ENCODE assay signal across 1 cellular context in genomic region chr15:70097337-70098169, GRCh38.
TF ChIP-seq lines count a peak whose summit lies in the region.

Gene TLE3 (minus strand): TSS chr15:70097917. CDS start chr15:70096798, 1,119 bp downstream.

TF ChIP-seq in HEK293, 187 proteins besides CTCF, POLR2A, EP300 and RAD21 (continued from another document and continues in another):
- TF ChIP-seq, protein P1, sequence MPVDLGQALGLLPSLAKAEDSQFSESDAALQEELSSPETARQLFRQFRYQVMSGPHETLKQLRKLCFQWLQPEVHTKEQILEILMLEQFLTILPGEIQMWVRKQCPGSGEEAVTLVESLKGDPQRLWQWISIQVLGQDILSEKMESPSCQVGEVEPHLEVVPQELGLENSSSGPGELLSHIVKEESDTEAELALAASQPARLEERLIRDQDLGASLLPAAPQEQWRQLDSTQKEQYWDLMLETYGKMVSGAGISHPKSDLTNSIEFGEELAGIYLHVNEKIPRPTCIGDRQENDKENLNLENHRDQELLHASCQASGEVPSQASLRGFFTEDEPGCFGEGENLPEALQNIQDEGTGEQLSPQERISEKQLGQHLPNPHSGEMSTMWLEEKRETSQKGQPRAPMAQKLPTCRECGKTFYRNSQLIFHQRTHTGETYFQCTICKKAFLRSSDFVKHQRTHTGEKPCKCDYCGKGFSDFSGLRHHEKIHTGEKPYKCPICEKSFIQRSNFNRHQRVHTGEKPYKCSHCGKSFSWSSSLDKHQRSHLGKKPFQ (tag by site-specific recombination; IDR thresholded peaks at IDR 0.05) = peak; percentile 93
- TF ChIP-seq ZNF501 (tag by site-specific recombination; IDR thresholded peaks at IDR 0.05) (peak; percentile 99), ZNF629 (tag by site-specific recombination; IDR thresholded peaks at IDR 0.05) (peak; percentile 89), SCRT2 (tag by site-specific recombination; IDR thresholded peaks at IDR 0.05) (no peak), ZBTB49 (tag by site-specific recombination; IDR thresholded peaks at IDR 0.05; ENCODE audit: low read depth) (no peak), ZNF362 (tag by site-specific recombination; IDR thresholded peaks at IDR 0.05) (peak; percentile 99), ZNF830 (tag by site-specific recombination; IDR thresholded peaks at IDR 0.05; ENCODE audit: low read depth) (no peak), HIC1 (tag by site-specific recombination; IDR thresholded peaks at IDR 0.05) (peak; percentile 65), KLF10 (tag by site-specific recombination; IDR thresholded peaks at IDR 0.05) (peak; percentile 48; the same call in 1 of the 2 replicates), ZBTB21 (tag by site-specific recombination; IDR thresholded peaks at IDR 0.05) (peak; percentile 86), ZNF280D (tag by site-specific recombination; IDR thresholded peaks at IDR 0.05) (no peak; the same call in 1 of the 2 replicates), GLIS2 (tag by site-specific recombination; IDR thresholded peaks at IDR 0.05) (peak; percentile 85), REPIN1 (tag by site-specific recombination; IDR thresholded peaks at IDR 0.05; ENCODE audit: low read depth) (peak; percentile 86), ZBTB1 (tag by site-specific recombination; IDR thresholded peaks at IDR 0.05) (no peak), ZSCAN16 (tag by site-specific recombination; IDR thresholded peaks at IDR 0.05) (peak; percentile 82; the same call in 1 of the 2 replicates), ZNF398 (tag by site-specific recombination; IDR thresholded peaks at IDR 0.05) (peak; percentile 73; the same call in 1 of the 2 replicates), ZNF391 (tag by site-specific recombination; IDR thresholded peaks at IDR 0.05; ENCODE audit: borderline replicate concordance, low read depth) (peak; percentile 98), HOXD13 (CRISPR knock-in tag; IDR thresholded peaks at IDR 0.05; ENCODE audit: borderline replicate concordance) (0 out of 2 replicates have a peak, but pooled peaks have one; percentile 76), ZNF324 (tag by site-specific recombination; IDR thresholded peaks at IDR 0.05) (peak; percentile 99), ZNF654 (tag by site-specific recombination; IDR thresholded peaks at IDR 0.05; ENCODE audit: low read depth) (peak; percentile 41; the same call in 1 of the 2 replicates), ZSCAN5A (tag by site-specific recombination; IDR thresholded peaks at IDR 0.05) (peak; percentile 89; the same call in 1 of the 2 replicates), SP2 (tag by site-specific recombination; IDR thresholded peaks at IDR 0.05) (peak; percentile 90), SALL2 (tag by site-specific recombination; IDR thresholded peaks at IDR 0.05; ENCODE audit: borderline replicate concordance) (no peak), ZNF707 (tag by site-specific recombination; IDR thresholded peaks at IDR 0.05) (peak; percentile 51; the same call in 1 of the 2 replicates), KLF9 (tag by site-specific recombination; IDR thresholded peaks at IDR 0.05; ENCODE audit: low read depth) (peak; percentile 53; the same call in 1 of the 2 replicates), ZNF48 (tag by site-specific recombination; IDR thresholded peaks at IDR 0.05) (no peak), ZNF548 (tag by site-specific recombination; IDR thresholded peaks at IDR 0.05) (0 out of 2 replicates have a peak, but pooled peaks have one; percentile 16)
- TF ChIP-seq, protein P2, sequence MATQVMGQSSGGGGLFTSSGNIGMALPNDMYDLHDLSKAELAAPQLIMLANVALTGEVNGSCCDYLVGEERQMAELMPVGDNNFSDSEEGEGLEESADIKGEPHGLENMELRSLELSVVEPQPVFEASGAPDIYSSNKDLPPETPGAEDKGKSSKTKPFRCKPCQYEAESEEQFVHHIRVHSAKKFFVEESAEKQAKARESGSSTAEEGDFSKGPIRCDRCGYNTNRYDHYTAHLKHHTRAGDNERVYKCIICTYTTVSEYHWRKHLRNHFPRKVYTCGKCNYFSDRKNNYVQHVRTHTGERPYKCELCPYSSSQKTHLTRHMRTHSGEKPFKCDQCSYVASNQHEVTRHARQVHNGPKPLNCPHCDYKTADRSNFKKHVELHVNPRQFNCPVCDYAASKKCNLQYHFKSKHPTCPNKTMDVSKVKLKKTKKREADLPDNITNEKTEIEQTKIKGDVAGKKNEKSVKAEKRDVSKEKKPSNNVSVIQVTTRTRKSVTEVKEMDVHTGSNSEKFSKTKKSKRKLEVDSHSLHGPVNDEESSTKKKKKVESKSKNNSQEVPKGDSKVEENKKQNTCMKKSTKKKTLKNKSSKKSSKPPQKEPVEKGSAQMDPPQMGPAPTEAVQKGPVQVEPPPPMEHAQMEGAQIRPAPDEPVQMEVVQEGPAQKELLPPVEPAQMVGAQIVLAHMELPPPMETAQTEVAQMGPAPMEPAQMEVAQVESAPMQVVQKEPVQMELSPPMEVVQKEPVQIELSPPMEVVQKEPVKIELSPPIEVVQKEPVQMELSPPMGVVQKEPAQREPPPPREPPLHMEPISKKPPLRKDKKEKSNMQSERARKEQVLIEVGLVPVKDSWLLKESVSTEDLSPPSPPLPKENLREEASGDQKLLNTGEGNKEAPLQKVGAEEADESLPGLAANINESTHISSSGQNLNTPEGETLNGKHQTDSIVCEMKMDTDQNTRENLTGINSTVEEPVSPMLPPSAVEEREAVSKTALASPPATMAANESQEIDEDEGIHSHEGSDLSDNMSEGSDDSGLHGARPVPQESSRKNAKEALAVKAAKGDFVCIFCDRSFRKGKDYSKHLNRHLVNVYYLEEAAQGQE (tag by site-specific recombination; IDR thresholded peaks at IDR 0.05) = peak; percentile 81
- TF ChIP-seq, protein P3, sequence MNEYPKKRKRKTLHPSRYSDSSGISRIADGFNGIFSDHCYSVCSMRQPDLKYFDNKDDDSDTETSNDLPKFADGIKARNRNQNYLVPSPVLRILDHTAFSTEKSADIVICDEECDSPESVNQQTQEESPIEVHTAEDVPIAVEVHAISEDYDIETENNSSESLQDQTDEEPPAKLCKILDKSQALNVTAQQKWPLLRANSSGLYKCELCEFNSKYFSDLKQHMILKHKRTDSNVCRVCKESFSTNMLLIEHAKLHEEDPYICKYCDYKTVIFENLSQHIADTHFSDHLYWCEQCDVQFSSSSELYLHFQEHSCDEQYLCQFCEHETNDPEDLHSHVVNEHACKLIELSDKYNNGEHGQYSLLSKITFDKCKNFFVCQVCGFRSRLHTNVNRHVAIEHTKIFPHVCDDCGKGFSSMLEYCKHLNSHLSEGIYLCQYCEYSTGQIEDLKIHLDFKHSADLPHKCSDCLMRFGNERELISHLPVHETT (tag by site-specific recombination; IDR thresholded peaks at IDR 0.05) = peak; percentile 89
- TF ChIP-seq, protein P4, sequence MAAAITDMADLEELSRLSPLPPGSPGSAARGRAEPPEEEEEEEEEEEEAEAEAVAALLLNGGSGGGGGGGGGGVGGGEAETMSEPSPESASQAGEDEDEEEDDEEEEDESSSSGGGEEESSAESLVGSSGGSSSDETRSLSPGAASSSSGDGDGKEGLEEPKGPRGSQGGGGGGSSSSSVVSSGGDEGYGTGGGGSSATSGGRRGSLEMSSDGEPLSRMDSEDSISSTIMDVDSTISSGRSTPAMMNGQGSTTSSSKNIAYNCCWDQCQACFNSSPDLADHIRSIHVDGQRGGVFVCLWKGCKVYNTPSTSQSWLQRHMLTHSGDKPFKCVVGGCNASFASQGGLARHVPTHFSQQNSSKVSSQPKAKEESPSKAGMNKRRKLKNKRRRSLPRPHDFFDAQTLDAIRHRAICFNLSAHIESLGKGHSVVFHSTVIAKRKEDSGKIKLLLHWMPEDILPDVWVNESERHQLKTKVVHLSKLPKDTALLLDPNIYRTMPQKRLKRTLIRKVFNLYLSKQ (tag by site-specific recombination; IDR thresholded peaks at IDR 0.05; ENCODE audit: borderline replicate concordance) = peak; percentile 98; the same call in 1 of the 2 replicates
- TF ChIP-seq, protein P5, sequence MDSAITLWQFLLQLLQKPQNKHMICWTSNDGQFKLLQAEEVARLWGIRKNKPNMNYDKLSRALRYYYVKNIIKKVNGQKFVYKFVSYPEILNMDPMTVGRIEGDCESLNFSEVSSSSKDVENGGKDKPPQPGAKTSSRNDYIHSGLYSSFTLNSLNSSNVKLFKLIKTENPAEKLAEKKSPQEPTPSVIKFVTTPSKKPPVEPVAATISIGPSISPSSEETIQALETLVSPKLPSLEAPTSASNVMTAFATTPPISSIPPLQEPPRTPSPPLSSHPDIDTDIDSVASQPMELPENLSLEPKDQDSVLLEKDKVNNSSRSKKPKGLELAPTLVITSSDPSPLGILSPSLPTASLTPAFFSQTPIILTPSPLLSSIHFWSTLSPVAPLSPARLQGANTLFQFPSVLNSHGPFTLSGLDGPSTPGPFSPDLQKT (IDR thresholded peaks at IDR 0.05; ENCODE audit: borderline replicate concordance, low read depth, low read length) = no peak
